Comparison of ENCODE assay signal across 8 cellular contexts in genomic region chr15:78061963-78062427, GRCh38. TPM values are rescaled to one million over a fixed set of nuclear protein-coding genes. Genes with fewer than 3 reads are reported as not detected.
DNase-seq lines count a peak whose midpoint lies in the region; ATAC-seq, FAIRE-seq and TF ChIP-seq lines count a peak whose summit lies in the region.

No MANE protein-coding gene starts in this region.

- no peaks in the 10 kb centered on the region for H3K27me3 ChIP-seq in uterus

- DNase-seq in AG10803 (ENCODE audit: low read depth) (peak; percentile 54), GM12891 (ENCODE audit: insufficient read length, low spot score) (no peak), NCI-H128 (lab: John Stamatoyannopoulos, UW; ENCODE audit: unreplicated experiment) (peak; percentile 26), amniotic epithelial cell (ENCODE audit: low read depth) (peak; percentile 74), mesenteric fat pad (ENCODE audit: low spot score) (peak; percentile 35), uterus (no peak), NCI-H146 (lab: John Stamatoyannopoulos, UW) (no peak)

- no peaks in the 10 kb centered on the region for H3K9me3 ChIP-seq in uterus

- TF ChIP-seq POLR2A in GM12891 (IDR thresholded peaks at IDR 0.05; ENCODE audit: low read depth, low read length) (no peak), uterus (IDR thresholded peaks at IDR 0.05) (no peak)

- H3K4me3 ChIP-seq in AG10803 (ENCODE audit: low read length) (peak overlapping the region; percentile 37), uterus (peak overlapping the region in 1 of 2 donors; percentile 14)

- intact Hi-C loops in uterus (cut with DNase I; ENCODE audit: low total_unique reads) = no loop called here

- H3K27ac ChIP-seq in uterus = peak overlapping the region; percentile 82 to 92

- TF ChIP-seq CTCF in AG10803 (conservative IDR thresholded peaks at IDR 0.05; ENCODE audit: low read length) = no peak
- TF ChIP-seq CTCF in uterus (IDR thresholded peaks at IDR 0.05) = no peak

- FAIRE-seq in GM12891 (lab: Jason Lieb, UNC) = peak; percentile 33

- peaks cover 19 to 24% of the 10 kb centered on the region in 2 donors for H3K4me1 ChIP-seq in uterus

- no peaks in the 10 kb centered on the region for H3K36me3 ChIP-seq in uterus

- no peak for ATAC-seq in HG03521 (IDR thresholded peaks at IDR 0.05; ENCODE audit: unreplicated experiment)

TF ChIP-seq in GM12891, 5 proteins besides CTCF, POLR2A, EP300 and RAD21:
- no peak for TF ChIP-seq TAF1 (IDR thresholded peaks at IDR 0.05; ENCODE audit: low read depth, low read length)
- TF ChIP-seq PAX5 (IDR thresholded peaks at IDR 0.05; ENCODE audit: insufficient read depth, low read length, severe bottlenecking) = no peak
- no peak for TF ChIP-seq SPI1 (IDR thresholded peaks at IDR 0.05; ENCODE audit: low read depth, low read length)
- no peak for TF ChIP-seq POLR2AphosphoS5 (IDR thresholded peaks at IDR 0.05; ENCODE audit: low read depth, low read length)
- TF ChIP-seq POU2F2 (IDR thresholded peaks at IDR 0.05; ENCODE audit: low read depth, low read length) = no peak

RNA-seq across cellular contexts. Expression of gene TBC1D2B, which starts 15.5 kb away (rescaled TPM):
- 19.7 TPM for polyA plus RNA-seq in GM12891 (2012; ENCODE audit: low read depth, missing spikeins)
- 82.0 TPM for total RNA-seq in mesenteric fat pad
- total RNA-seq in uterus = 10 to 100 TPM; 27.7 to 89.0 (median 57.9) TPM

RNA-seq across cellular contexts. Expression of gene SH2D7, which starts 30.4 kb away (rescaled TPM):
- not detected for polyA plus RNA-seq in GM12891 (2012; ENCODE audit: low read depth, missing spikeins)
- total RNA-seq in mesenteric fat pad = not detected
- not detected for total RNA-seq in uterus

Comparison
In these comparisons a context has a peak if more than half of its experiments do, and no peak if none do; other contexts are left out.
1. DNase-seq: peak in AG10803 (single experiment), NCI-H128 (single experiment), amniotic epithelial cell (single experiment) and mesenteric fat pad (single experiment); none in GM12891 (single experiment), uterus (0 of 2) and NCI-H146 (single experiment).